1 cellular context compared by ENCODE assay signal in the genomic region with DNA sequence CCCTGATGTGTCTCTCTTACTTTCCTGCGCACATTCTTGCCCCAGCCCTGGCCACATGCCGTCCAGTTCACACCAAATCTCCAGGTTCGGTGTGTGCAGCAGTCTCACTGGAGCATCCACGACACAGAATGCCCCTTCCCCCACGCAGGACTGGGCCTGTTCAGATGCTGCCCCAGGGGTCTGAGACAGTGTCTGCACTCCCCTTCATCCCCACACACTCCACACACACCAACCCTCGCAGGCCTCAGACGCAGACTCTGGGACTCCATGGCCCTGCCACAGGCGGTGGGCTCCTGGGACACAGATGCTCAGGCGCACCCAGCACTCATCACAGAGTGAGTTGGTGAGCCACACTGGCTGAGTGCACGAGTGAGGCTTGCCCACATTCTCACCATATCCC.
TF ChIP-seq lines count a peak whose summit lies in the region.

No MANE protein-coding gene starts in this region.

TF ChIP-seq in WTC11, 78 proteins besides CTCF, POLR2A, EP300 and RAD21 (continued from another document):
- TF ChIP-seq, protein P1, sequence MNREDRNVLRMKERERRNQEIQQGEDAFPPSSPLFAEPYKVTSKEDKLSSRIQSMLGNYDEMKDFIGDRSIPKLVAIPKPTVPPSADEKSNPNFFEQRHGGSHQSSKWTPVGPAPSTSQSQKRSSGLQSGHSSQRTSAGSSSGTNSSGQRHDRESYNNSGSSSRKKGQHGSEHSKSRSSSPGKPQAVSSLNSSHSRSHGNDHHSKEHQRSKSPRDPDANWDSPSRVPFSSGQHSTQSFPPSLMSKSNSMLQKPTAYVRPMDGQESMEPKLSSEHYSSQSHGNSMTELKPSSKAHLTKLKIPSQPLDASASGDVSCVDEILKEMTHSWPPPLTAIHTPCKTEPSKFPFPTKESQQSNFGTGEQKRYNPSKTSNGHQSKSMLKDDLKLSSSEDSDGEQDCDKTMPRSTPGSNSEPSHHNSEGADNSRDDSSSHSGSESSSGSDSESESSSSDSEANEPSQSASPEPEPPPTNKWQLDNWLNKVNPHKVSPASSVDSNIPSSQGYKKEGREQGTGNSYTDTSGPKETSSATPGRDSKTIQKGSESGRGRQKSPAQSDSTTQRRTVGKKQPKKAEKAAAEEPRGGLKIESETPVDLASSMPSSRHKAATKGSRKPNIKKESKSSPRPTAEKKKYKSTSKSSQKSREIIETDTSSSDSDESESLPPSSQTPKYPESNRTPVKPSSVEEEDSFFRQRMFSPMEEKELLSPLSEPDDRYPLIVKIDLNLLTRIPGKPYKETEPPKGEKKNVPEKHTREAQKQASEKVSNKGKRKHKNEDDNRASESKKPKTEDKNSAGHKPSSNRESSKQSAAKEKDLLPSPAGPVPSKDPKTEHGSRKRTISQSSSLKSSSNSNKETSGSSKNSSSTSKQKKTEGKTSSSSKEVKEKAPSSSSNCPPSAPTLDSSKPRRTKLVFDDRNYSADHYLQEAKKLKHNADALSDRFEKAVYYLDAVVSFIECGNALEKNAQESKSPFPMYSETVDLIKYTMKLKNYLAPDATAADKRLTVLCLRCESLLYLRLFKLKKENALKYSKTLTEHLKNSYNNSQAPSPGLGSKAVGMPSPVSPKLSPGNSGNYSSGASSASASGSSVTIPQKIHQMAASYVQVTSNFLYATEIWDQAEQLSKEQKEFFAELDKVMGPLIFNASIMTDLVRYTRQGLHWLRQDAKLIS (CRISPR knock-in tag; IDR thresholded peaks at IDR 0.05; ENCODE audit: borderline replicate concordance) = no peak
- TF ChIP-seq MXD4 (CRISPR knock-in tag; IDR thresholded peaks at IDR 0.05; ENCODE audit: borderline replicate concordance) = no peak
